Comparison of ENCODE assay signal across 8 cellular contexts in genomic region chr17:32875904-32876413, GRCh38. TPM values are rescaled to one million over a fixed set of nuclear protein-coding genes. Genes with fewer than 3 reads are reported as not detected.
A peak's percentile ranks its signal among the peaks of the same experiment; 100 is the strongest.
DNase-seq lines count a peak whose midpoint lies in the region; ATAC-seq and TF ChIP-seq lines count a peak whose summit lies in the region.

No MANE protein-coding gene starts in this region.

- no peak for TF ChIP-seq RAD21 in liver (IDR thresholded peaks at IDR 0.05)

- WGBS in heart right ventricle, 2 donors = 4% methylated on average over 15 of the region's 15 CpGs
- 9% methylated on average over 15 of the region's 15 CpGs for WGBS in liver
- 5% methylated on average over 14 to 15 of the region's 15 CpGs for WGBS in transverse colon (ENCODE audit: low coverage in 1 of 2), 2 donors

- H3K4me1 ChIP-seq in heart right ventricle (peaks cover 0 to 42% (median 20%) of the 10 kb centered on the region in 9 donors), liver (ENCODE audit: control insufficient read depth in 4 of 4, insufficient read depth in 4 of 4, low read length in 3 of 4) (peaks cover 2 to 16% (median 7%) of the 10 kb centered on the region in 4 donors), transverse colon (peaks cover 11 to 59% (median 30%) of the 10 kb centered on the region in 4 donors)

- DNase-seq in heart right ventricle = no peak
- no peak for DNase-seq in Right ventricle myocardium superior
- peak; percentile 16 for DNase-seq in astrocyte of the spinal cord (ENCODE audit: low read depth, low spot score)
- no peak for DNase-seq in transverse colon
- no peak for DNase-seq in mesenteric fat pad (ENCODE audit: low spot score)
- DNase-seq in stimulated activated CD4-positive, alpha-beta T cell treated with anti-CD3 and anti-CD28 coated beads, Interleukin-12 subunit alpha, Interleukin-12 subunit beta, amount 100 ng/mL, for 4 hours = no peak

- ATAC-seq in heart right ventricle = peak in 4 of 8 donors; percentile 12 to 37 (median 20)
- ATAC-seq in Right ventricle myocardium superior (ENCODE audit: poor library complexity) = no peak
- no peak for ATAC-seq in GM21529 (IDR thresholded peaks at IDR 0.05; ENCODE audit: unreplicated experiment)

- no peak for TF ChIP-seq EP300 in transverse colon (IDR thresholded peaks at IDR 0.05; ENCODE audit: low read depth)

- H3K4me3 ChIP-seq in heart right ventricle (peak overlapping the region; percentile 69 to 97 (median 85)), astrocyte of the spinal cord (ENCODE audit: low read depth, low read length) (peak overlapping the region; percentile 51), liver (ENCODE audit: low read depth in 1 of 3, low read length in 3 of 3) (peak overlapping the region; percentile 57 to 100 (median 81)), transverse colon (peak overlapping the region; percentile 61 to 99 (median 86))

- TF ChIP-seq POLR2A in transverse colon (IDR thresholded peaks at IDR 0.05) = peak; percentile 58

- in situ Hi-C loops in astrocyte of the spinal cord (cut with HindIII; ENCODE audit: low sequenced_read_pairs) (no loop called here), transverse colon (cut with MboI; ENCODE audit: low pct_ligation_motif_present in 1 of 4, low pct_unique_long_range_greater_than_20kb in 1 of 4, low sequenced_read_pairs in 3 of 4) (loop anchor here in 1 of 4 donors (10.0 kb wide), 1 partner anchor 91 kb away; no protein-coding TSS in a partner anchor)

- TF ChIP-seq CTCF in heart right ventricle (IDR thresholded peaks at IDR 0.05) = no peak
- no peak for TF ChIP-seq CTCF in astrocyte of the spinal cord (IDR thresholded peaks at IDR 0.05; ENCODE audit: low read depth, low read length)
- no peak for TF ChIP-seq CTCF in liver (IDR thresholded peaks at IDR 0.05; ENCODE audit: low read depth, low read length, missing input control)
- TF ChIP-seq CTCF in transverse colon (IDR thresholded peaks at IDR 0.05) = no peak

- intact Hi-C loops in heart right ventricle (cut with DNase I) (loop anchor here in 8 of 10 donors (2.0 to 5.0 kb wide), 5 partner anchors 49 to 389 kb away; partner anchors contain the start of gene CDK5R1 (in 1 of the 8)), Right ventricle myocardium superior (cut with DNase I) (loop anchor here (5.0 kb wide), 1 partner anchor 94 kb away; no protein-coding TSS in a partner anchor), transverse colon (cut with DNase I; ENCODE audit: low total_unique reads) (loop anchor here (5.0 kb wide), 1 partner anchor 89 kb away; no protein-coding TSS in a partner anchor)

- H3K27me3 ChIP-seq in heart right ventricle (peaks cover 0 to 13% (median 0%) of the 10 kb centered on the region in 7 donors), liver (ENCODE audit: control insufficient read depth in 4 of 4, insufficient read depth in 4 of 4, low read length in 3 of 4) (no peaks in the 10 kb centered on the region), transverse colon (no peaks in the 10 kb centered on the region)

- H3K27ac ChIP-seq in heart right ventricle (peak overlapping the region; percentile 64 to 91 (median 84)), liver (ENCODE audit: low read depth in 1 of 2, low read length in 2 of 2) (peak overlapping the region; percentile 70 to 77), transverse colon (peak overlapping the region; percentile 92 to 97 (median 94))

- H3K36me3 ChIP-seq in heart right ventricle = no peaks in the 10 kb centered on the region
- no peaks in the 10 kb centered on the region for H3K36me3 ChIP-seq in liver (ENCODE audit: control insufficient read depth in 4 of 4, insufficient read depth in 3 of 4, low read depth in 1 of 4, low read length in 3 of 4)
- H3K36me3 ChIP-seq in transverse colon = no peaks in the 10 kb centered on the region

- peak overlapping the region; percentile 56 to 76 for H3K9ac ChIP-seq in liver (ENCODE audit: low read depth in 1 of 2, low read length in 2 of 2)

- H3K9me3 ChIP-seq in heart right ventricle (no peaks in the 10 kb centered on the region), liver (ENCODE audit: control insufficient read depth in 4 of 4, low read length in 3 of 4) (no peaks in the 10 kb centered on the region), transverse colon (no peaks in the 10 kb centered on the region)

TF ChIP-seq in liver, 16 proteins besides CTCF, POLR2A, EP300 and RAD21:
- TF ChIP-seq HNF4G (IDR thresholded peaks at IDR 0.05) = no peak
- TF ChIP-seq FOXA1 (IDR thresholded peaks at IDR 0.05) = no peak
- no peak for TF ChIP-seq EGR1 (IDR thresholded peaks at IDR 0.05; ENCODE audit: low read depth in 2 of 2)
- TF ChIP-seq, protein P1, sequence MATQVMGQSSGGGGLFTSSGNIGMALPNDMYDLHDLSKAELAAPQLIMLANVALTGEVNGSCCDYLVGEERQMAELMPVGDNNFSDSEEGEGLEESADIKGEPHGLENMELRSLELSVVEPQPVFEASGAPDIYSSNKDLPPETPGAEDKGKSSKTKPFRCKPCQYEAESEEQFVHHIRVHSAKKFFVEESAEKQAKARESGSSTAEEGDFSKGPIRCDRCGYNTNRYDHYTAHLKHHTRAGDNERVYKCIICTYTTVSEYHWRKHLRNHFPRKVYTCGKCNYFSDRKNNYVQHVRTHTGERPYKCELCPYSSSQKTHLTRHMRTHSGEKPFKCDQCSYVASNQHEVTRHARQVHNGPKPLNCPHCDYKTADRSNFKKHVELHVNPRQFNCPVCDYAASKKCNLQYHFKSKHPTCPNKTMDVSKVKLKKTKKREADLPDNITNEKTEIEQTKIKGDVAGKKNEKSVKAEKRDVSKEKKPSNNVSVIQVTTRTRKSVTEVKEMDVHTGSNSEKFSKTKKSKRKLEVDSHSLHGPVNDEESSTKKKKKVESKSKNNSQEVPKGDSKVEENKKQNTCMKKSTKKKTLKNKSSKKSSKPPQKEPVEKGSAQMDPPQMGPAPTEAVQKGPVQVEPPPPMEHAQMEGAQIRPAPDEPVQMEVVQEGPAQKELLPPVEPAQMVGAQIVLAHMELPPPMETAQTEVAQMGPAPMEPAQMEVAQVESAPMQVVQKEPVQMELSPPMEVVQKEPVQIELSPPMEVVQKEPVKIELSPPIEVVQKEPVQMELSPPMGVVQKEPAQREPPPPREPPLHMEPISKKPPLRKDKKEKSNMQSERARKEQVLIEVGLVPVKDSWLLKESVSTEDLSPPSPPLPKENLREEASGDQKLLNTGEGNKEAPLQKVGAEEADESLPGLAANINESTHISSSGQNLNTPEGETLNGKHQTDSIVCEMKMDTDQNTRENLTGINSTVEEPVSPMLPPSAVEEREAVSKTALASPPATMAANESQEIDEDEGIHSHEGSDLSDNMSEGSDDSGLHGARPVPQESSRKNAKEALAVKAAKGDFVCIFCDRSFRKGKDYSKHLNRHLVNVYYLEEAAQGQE (IDR thresholded peaks at IDR 0.05) = no peak
- no peak for TF ChIP-seq HNF4A (conservative IDR thresholded peaks at IDR 0.05)
- TF ChIP-seq, protein P2, sequence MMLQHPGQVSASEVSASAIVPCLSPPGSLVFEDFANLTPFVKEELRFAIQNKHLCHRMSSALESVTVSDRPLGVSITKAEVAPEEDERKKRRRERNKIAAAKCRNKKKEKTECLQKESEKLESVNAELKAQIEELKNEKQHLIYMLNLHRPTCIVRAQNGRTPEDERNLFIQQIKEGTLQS (IDR thresholded peaks at IDR 0.05) = no peak
- TF ChIP-seq, protein P3, sequence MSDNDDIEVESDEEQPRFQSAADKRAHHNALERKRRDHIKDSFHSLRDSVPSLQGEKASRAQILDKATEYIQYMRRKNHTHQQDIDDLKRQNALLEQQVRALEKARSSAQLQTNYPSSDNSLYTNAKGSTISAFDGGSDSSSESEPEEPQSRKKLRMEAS (IDR thresholded peaks at IDR 0.05) = no peak
- no peak for TF ChIP-seq RXRA (IDR thresholded peaks at IDR 0.05)
- no peak for TF ChIP-seq JUND (IDR thresholded peaks at IDR 0.05)
- no peak for TF ChIP-seq NR2F2 (IDR thresholded peaks at IDR 0.05)
- TF ChIP-seq TAF1 (conservative IDR thresholded peaks at IDR 0.05) = no peak
- TF ChIP-seq GABPA (IDR thresholded peaks at IDR 0.05 in 1 of 2, conservative IDR thresholded peaks at IDR 0.05 in 1 of 2) = no peak
- TF ChIP-seq ZBTB33 (IDR thresholded peaks at IDR 0.05) = no peak
- no peak for TF ChIP-seq FOXA2 (IDR thresholded peaks at IDR 0.05)
- no peak for TF ChIP-seq YY1 (IDR thresholded peaks at IDR 0.05)
- TF ChIP-seq SP1 (IDR thresholded peaks at IDR 0.05) = no peak

RNA-seq across cellular contexts. Expression of gene MYO1D, which starts 1.0 kb away (rescaled TPM):
- 10 to 100 TPM in 1 of 10 donors, 1 to 10 TPM in 9; 5.8 to 16.4 (median 7.5) TPM for total RNA-seq in heart right ventricle
- 1 to 10 TPM; 1.9 to 5.0 TPM for polyA plus RNA-seq in heart right ventricle
- total RNA-seq in Right ventricle myocardium superior = 3.8 TPM
- total RNA-seq in liver = 10 to 100 TPM; 15.8 to 22.9 TPM
- 10 to 100 TPM in 1 of 2 donors, 1 to 10 TPM in 1; 4.5 to 10.7 TPM for polyA plus RNA-seq in liver
- total RNA-seq in transverse colon = 100 to 1,000 TPM; 247 to 569 (median 444) TPM
- total RNA-seq in mesenteric fat pad = 36.0 TPM

RNA-seq across cellular contexts. Expression of gene TMEM98, which starts 52.0 kb away (rescaled TPM):
- total RNA-seq in heart right ventricle (10 to 100 TPM in 5 of 10 donors, 1 to 10 TPM in 5; 6.7 to 14.0 (median 9.9) TPM), Right ventricle myocardium superior (10.0 TPM), liver (10 to 100 TPM; 13.7 to 17.5 TPM), transverse colon (100 to 1,000 TPM in 3 of 4 donors, 10 to 100 TPM in 1; 70.7 to 219 (median 175) TPM), mesenteric fat pad (19.2 TPM)
- polyA plus RNA-seq in heart right ventricle (10 to 100 TPM in 1 of 2 donors, 1 to 10 TPM in 1; 5.2 to 19.5 TPM), liver (1 to 10 TPM; 7.0 to 7.7 TPM)
